In genomic region chr21:45818904-45819285, GRCh38 we compare ENCODE assay signal across 8 cellular contexts.
DNase-seq lines count a peak whose midpoint lies in the region; ATAC-seq and TF ChIP-seq lines count a peak whose summit lies in the region.

No MANE protein-coding gene starts in this region.

- H3K9ac ChIP-seq in MM.1S (ENCODE audit: low read length): no peak overlapping the region

- H3K4me1 ChIP-seq in MM.1S (ENCODE audit: low read length): no peaks in the 10 kb centered on the region

- H3K9me3 Mint-ChIP-seq in central memory CD8-positive, alpha-beta T cell: no peaks in the 10 kb centered on the region

- no peaks in the 10 kb centered on the region for H3K36me3 ChIP-seq in H7 (replicated peaks; ENCODE audit: control insufficient read depth, insufficient read depth, low read length)
- H3K36me3 ChIP-seq in MM.1S (replicated peaks; ENCODE audit: insufficient read depth, low read length): no peaks in the 10 kb centered on the region

- no peak overlapping the region for H3K4me3 ChIP-seq in H7 (ENCODE audit: insufficient read depth, low read depth, low read length)
- no peak overlapping the region for H3K4me3 ChIP-seq in MM.1S (ENCODE audit: low read length)

- H3K4me3 Mint-ChIP-seq in central memory CD8-positive, alpha-beta T cell: no peak overlapping the region

- peaks cover 46% of the 10 kb centered on the region for H3K27me3 Mint-ChIP-seq in central memory CD8-positive, alpha-beta T cell

- H3K27me3 ChIP-seq in H7 (ENCODE audit: control insufficient read depth, insufficient read depth, low read length): no peaks in the 10 kb centered on the region
- H3K27me3 ChIP-seq in MM.1S (replicated peaks; ENCODE audit: insufficient read depth, low read length): peaks cover 10% of the 10 kb centered on the region; the same call in 1 of the 2 replicates

- peaks cover 16% of the 10 kb centered on the region for H3K4me1 Mint-ChIP-seq in central memory CD8-positive, alpha-beta T cell

- peak; percentile 36 for ATAC-seq in central memory CD8-positive, alpha-beta T cell (replicated peaks; ENCODE audit: extremely low read depth, poor library complexity, severe bottlenecking)
- no peak for ATAC-seq in esophagus mucosa

- H3K4me2 ChIP-seq in MM.1S (ENCODE audit: low read depth, low read length): no peak overlapping the region

- H3K27ac Mint-ChIP-seq in central memory CD8-positive, alpha-beta T cell (ENCODE audit: low read depth): peak overlapping the region; percentile 41

- H4K20me1 ChIP-seq in MM.1S (ENCODE audit: insufficient read depth, low read length): no peaks in the 10 kb centered on the region

- H3K9me2 ChIP-seq in MM.1S (replicated peaks; ENCODE audit: insufficient read depth, low read length): no peaks in the 10 kb centered on the region

- H3F3A ChIP-seq in MM.1S (ENCODE audit: insufficient read depth, low read length): no peaks in the 10 kb centered on the region

- H3K36me3 Mint-ChIP-seq in central memory CD8-positive, alpha-beta T cell (ENCODE audit: insufficient read depth): peaks cover 4% of the 10 kb centered on the region

- no peaks in the 10 kb centered on the region for H3K9me3 ChIP-seq in MM.1S (replicated peaks; ENCODE audit: insufficient read depth, low read length)

- DNase-seq in H7: peak; percentile 25
- DNase-seq in activated CD4-positive, CD25-positive, alpha-beta regulatory T cell treated with anti-CD3 and anti-CD28 coated beads, Interleukin-2, amount 50 U/mL, for 16 hours (ENCODE audit: low read depth, low spot score): peak; percentile 44
- DNase-seq in central memory CD8-positive, alpha-beta T cell (ENCODE audit: low spot score in 2 of 2): no peak
- peak; percentile 60 to 86 (median 67) for DNase-seq in stimulated activated CD4-positive, alpha-beta T cell treated with anti-CD3 and anti-CD28 coated beads, TNF-alpha, amount 100 ng/mL, for 24 hours (ENCODE audit: low read depth in 3 of 3)
- no peak for DNase-seq in cerebellar cortex (ENCODE audit: low spot score)
- no peak for DNase-seq in NCI-H446 treated with DMSO at 0.1 percent for 48 hours (lab: John Stamatoyannopoulos, UW)
- DNase-seq in MM.1S: no peak

- TF ChIP-seq CTCF in MM.1S (IDR thresholded peaks at IDR 0.05; ENCODE audit: low read length): no peak

- no peak overlapping the region for H2AFZ ChIP-seq in MM.1S (ENCODE audit: low read length)

- no peak overlapping the region for H3K27ac ChIP-seq in MM.1S (ENCODE audit: low read length)

- no peaks in the 10 kb centered on the region for H3K79me2 ChIP-seq in MM.1S (ENCODE audit: low read length)

Comparison
In these comparisons a context has a peak if more than half of its experiments do, and no peak if none do; other contexts are left out.
1. DNase-seq: peak in H7 (single experiment), activated CD4-positive, CD25-positive, alpha-beta regulatory T cell treated with anti-CD3 and anti-CD28 coated beads, Interleukin-2, amount 50 U/mL, for 16 hours (single experiment) and stimulated activated CD4-positive, alpha-beta T cell treated with anti-CD3 and anti-CD28 coated beads, TNF-alpha, amount 100 ng/mL, for 24 hours (3 of 3); none in central memory CD8-positive, alpha-beta T cell (0 of 2), cerebellar cortex (single experiment), NCI-H446 treated with DMSO at 0.1 percent for 48 hours (single experiment) and MM.1S (single experiment).